Comparison of ENCODE assay signal across 9 cellular contexts in genomic region chr16:85528528-85529387, GRCh38.
A peak's percentile ranks its signal among the peaks of the same experiment; 100 is the strongest.
DNase-seq lines count a peak whose midpoint lies in the region; ATAC-seq and TF ChIP-seq lines count a peak whose summit lies in the region.
"Had no signal": no experiment of that assay in that cellular context is flagged by ENCODE, and none has a peak within 500 bp of the region (broad histone marks: within the 10 kb centered on the region; RNA-seq: fewer than 3 reads in every experiment).

No MANE protein-coding gene starts in this region.

- H3K9me3 ChIP-seq in tibial artery = no peaks in the 10 kb centered on the region

- ATAC-seq in WTC11 = no peak

- no peaks in the 10 kb centered on the region for H3K27me3 Mint-ChIP-seq in WTC11 (ENCODE audit: low read depth)

- H3K36me3 ChIP-seq in tibial artery = no peaks in the 10 kb centered on the region

- H3K27ac Mint-ChIP-seq in WTC11 = peak overlapping the region; percentile 53; the same call in 1 of the 2 replicates

- no peak overlapping the region for H3K4me3 ChIP-seq in tibial artery

- H3K27me3 ChIP-seq in tibial artery = no peaks in the 10 kb centered on the region

- H3K9me3 Mint-ChIP-seq in WTC11 = no peaks in the 10 kb centered on the region

- peaks cover 32% of the 10 kb centered on the region for H3K4me1 Mint-ChIP-seq in WTC11

- peak; percentile 58 for DNase-seq in activated CD8-positive, alpha-beta memory T cell treated with anti-CD3 and anti-CD28 coated beads, Interleukin-2, amount 50 U/mL, for 48 hours
- no peak for DNase-seq in activated CD8-positive, alpha-beta memory T cell treated with anti-CD3 and anti-CD28 coated beads for 24 hours
- no peak for DNase-seq in WTC11 (ENCODE audit: low spot score)
- DNase-seq in germinal center (ENCODE audit: low spot score) = peak; percentile 36
- no peak for DNase-seq in tibial artery
- no peak for DNase-seq in NCI-H1105 treated with DMSO at 0.1 percent for 48 hours (lab: John Stamatoyannopoulos, UW)
- no peak for DNase-seq in occipital lobe (lab: John Stamatoyannopoulos, UW)
- DNase-seq in NCI-H748 (lab: John Stamatoyannopoulos, UW; ENCODE audit: unreplicated experiment) = no peak
- DNase-seq: MV-4-11 had no signal

- intact Hi-C loops in tibial artery (cut with DNase I; ENCODE audit: low total_unique reads) = no loop called here

- POLR2A ChIA-PET in WTC11 (lab: Charles Lee) = no interaction called here

- no peaks in the 10 kb centered on the region for H3K36me3 Mint-ChIP-seq in WTC11

- TF ChIP-seq CTCF in WTC11 (IDR thresholded peaks at IDR 0.05) (peak; percentile 38; the same call in 1 of the 2 replicates), tibial artery (IDR thresholded peaks at IDR 0.05) (peak; percentile 13 to 36)

- CTCF ChIA-PET in WTC11 (lab: Charles Lee) = interaction anchor here (0.6 to 4.6 kb wide), 29 partner anchors 9 to 356 kb away, joined by 3 to 36 read pairs (median 4); no protein-coding TSS in a partner anchor

- H3K27ac ChIP-seq in tibial artery = no peak overlapping the region

- no peak overlapping the region for H3K4me3 Mint-ChIP-seq in WTC11

- peaks cover 0 to 17% (median 13%) of the 10 kb centered on the region in 4 donors for H3K4me1 ChIP-seq in tibial artery

TF ChIP-seq in WTC11, 78 proteins besides CTCF, POLR2A, EP300 and RAD21:
- peak; percentile 83 for TF ChIP-seq GTF2I (CRISPR knock-in tag; conservative IDR thresholded peaks at IDR 0.05)
- no peak for TF ChIP-seq ZNF138 (CRISPR knock-in tag; conservative IDR thresholded peaks at IDR 0.05)

Comparison
In these comparisons a context has a peak if more than half of its experiments do, and no peak if none do; other contexts are left out.
1. DNase-seq: peak in activated CD8-positive, alpha-beta memory T cell treated with anti-CD3 and anti-CD28 coated beads, Interleukin-2, amount 50 U/mL, for 48 hours (single experiment) and germinal center (single experiment); none in activated CD8-positive, alpha-beta memory T cell treated with anti-CD3 and anti-CD28 coated beads for 24 hours (single experiment), WTC11 (single experiment), tibial artery (0 of 2), NCI-H1105 treated with DMSO at 0.1 percent for 48 hours (single experiment), occipital lobe (single experiment) and NCI-H748 (single experiment).